ENCODE assay signal across 16 cellular contexts in the genomic region with DNA sequence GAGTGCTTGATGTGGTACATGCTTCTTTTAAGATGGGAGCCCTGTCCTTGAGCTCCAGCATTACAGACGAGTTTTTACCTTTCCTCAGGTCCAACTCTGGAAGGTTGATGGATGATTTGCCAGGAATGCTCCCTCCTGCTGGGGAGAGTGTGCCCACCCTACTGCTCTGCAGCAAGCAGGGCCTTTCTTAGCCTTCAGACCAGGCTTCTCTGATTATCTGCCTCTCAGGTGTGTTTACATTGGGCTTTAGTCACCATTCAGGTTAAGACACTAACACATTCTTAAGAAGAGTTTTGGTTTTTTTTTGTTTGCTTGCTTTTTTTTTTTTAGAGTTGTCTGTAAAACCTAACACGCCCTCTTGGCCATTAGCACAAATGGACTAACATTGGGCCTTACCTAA.
"Had no signal": no experiment of that assay in that cellular context is flagged by ENCODE, and none has a peak within 500 bp of the region (broad histone marks: within the 10 kb centered on the region; RNA-seq: fewer than 3 reads in every experiment).

No MANE protein-coding gene starts in this region.

- H3K36me3 ChIP-seq: thoracic aorta, upper lobe of right lung had no signal

- ATAC-seq: activated CD8-positive, alpha-beta memory T cell treated with anti-CD3 and anti-CD28 coated beads, Interleukin-2, amount 10 ng/mL, durations not matched to agents 7 days and 5 days; gastroesophageal sphincter; upper lobe of right lung had no signal

- H3K27me3 ChIP-seq: dorsolateral prefrontal cortex, gastroesophageal sphincter, upper lobe of right lung had no signal

- H3K9me3 ChIP-seq: gastroesophageal sphincter, thoracic aorta, upper lobe of right lung had no signal

- H3K4me3 Mint-ChIP-seq: activated CD4-positive, alpha-beta memory T cell treated with anti-CD3 and anti-CD28 coated beads for 36 hours; activated CD8-positive, alpha-beta memory T cell treated with anti-CD3 and anti-CD28 coated beads, Interleukin-2, amount 10 ng/mL, durations not matched to agents 7 days and 5 days; activated naive CD4-positive, alpha-beta T cell treated with anti-CD3 and anti-CD28 coated beads for 36 hours; neural crest cell had no signal

- H3K9me3 Mint-ChIP-seq: activated CD4-positive, alpha-beta memory T cell treated with anti-CD3 and anti-CD28 coated beads for 36 hours; activated naive CD4-positive, alpha-beta T cell treated with anti-CD3 and anti-CD28 coated beads for 36 hours; activated T-helper 2 cell treated with anti-CD3 and anti-CD28 coated beads, Interferon-gamma antibody, Interleukin-2, Interleukin-4, amounts not matched to agents 10 μg/mL and 5 μg/mL and 100 μg/mL, durations not matched to agents 14 hours and 24 hours and 36 hours; neural crest cell had no signal

- H3K27me3 Mint-ChIP-seq: activated CD4-positive, alpha-beta memory T cell treated with anti-CD3 and anti-CD28 coated beads for 36 hours; activated CD8-positive, alpha-beta memory T cell treated with anti-CD3 and anti-CD28 coated beads, Interleukin-2, amount 10 ng/mL, durations not matched to agents 7 days and 5 days had no signal

- DNase-seq: activated CD4-positive, alpha-beta memory T cell treated with anti-CD3 and anti-CD28 coated beads for 36 hours; activated CD8-positive, alpha-beta memory T cell treated with anti-CD3 and anti-CD28 coated beads, Interleukin-2, amount 10 ng/mL, durations not matched to agents 7 days and 5 days; activated naive CD4-positive, alpha-beta T cell treated with anti-CD3 and anti-CD28 coated beads for 36 hours; activated T-cell treated with anti-CD3 and anti-CD28 coated beads, Interleukin-2, amount 50 U/mL, for 1 hour; dorsolateral prefrontal cortex; hippocampal formation; midbrain; stimulated activated CD4-positive, alpha-beta T cell treated with anti-CD3 and anti-CD28 coated beads, Interleukin-1b, Interleukin-23, amount 100 ng/mL, for 48 hours; upper lobe of right lung had no signal

- H3K4me1 Mint-ChIP-seq: activated CD8-positive, alpha-beta memory T cell treated with anti-CD3 and anti-CD28 coated beads, Interleukin-2, amount 10 ng/mL, durations not matched to agents 7 days and 5 days had no signal

- H3K27ac Mint-ChIP-seq: activated CD4-positive, alpha-beta memory T cell treated with anti-CD3 and anti-CD28 coated beads for 36 hours; activated CD8-positive, alpha-beta memory T cell treated with anti-CD3 and anti-CD28 coated beads, Interleukin-2, amount 10 ng/mL, durations not matched to agents 7 days and 5 days; activated naive CD4-positive, alpha-beta T cell treated with anti-CD3 and anti-CD28 coated beads for 36 hours; activated T-helper 2 cell treated with anti-CD3 and anti-CD28 coated beads, Interferon-gamma antibody, Interleukin-2, Interleukin-4, amounts not matched to agents 10 μg/mL and 5 μg/mL and 100 μg/mL, durations not matched to agents 14 hours and 24 hours and 36 hours had no signal

- H3K4me3 ChIP-seq: dorsolateral prefrontal cortex, gastroesophageal sphincter, lung, thoracic aorta, upper lobe of right lung had no signal

- H3K9ac ChIP-seq: parathyroid adenoma had no signal

- H3K27ac ChIP-seq: dorsolateral prefrontal cortex, gastroesophageal sphincter, parathyroid adenoma, thoracic aorta, upper lobe of right lung, VCaP had no signal

- H3K36me3 Mint-ChIP-seq: activated CD4-positive, alpha-beta memory T cell treated with anti-CD3 and anti-CD28 coated beads for 36 hours; activated CD8-positive, alpha-beta memory T cell treated with anti-CD3 and anti-CD28 coated beads, Interleukin-2, amount 10 ng/mL, durations not matched to agents 7 days and 5 days had no signal

- H3K4me1 ChIP-seq: gastroesophageal sphincter, parathyroid adenoma, upper lobe of right lung had no signal

- H2AFZ ChIP-seq: parathyroid adenoma had no signal

- H3K79me2 ChIP-seq: parathyroid adenoma had no signal
